1 cellular context compared by ENCODE assay signal in genomic region chr3:185595520-185595919, GRCh38.
TF ChIP-seq lines count a peak whose summit lies in the region.

No MANE protein-coding gene starts in this region.

TF ChIP-seq in WTC11, 78 proteins besides CTCF, POLR2A, EP300 and RAD21 (continued from another document):
- no peak for TF ChIP-seq ZNF425 (CRISPR knock-in tag; conservative IDR thresholded peaks at IDR 0.05)
